Comparison of ENCODE assay signal across 1 cellular context in the genomic region with DNA sequence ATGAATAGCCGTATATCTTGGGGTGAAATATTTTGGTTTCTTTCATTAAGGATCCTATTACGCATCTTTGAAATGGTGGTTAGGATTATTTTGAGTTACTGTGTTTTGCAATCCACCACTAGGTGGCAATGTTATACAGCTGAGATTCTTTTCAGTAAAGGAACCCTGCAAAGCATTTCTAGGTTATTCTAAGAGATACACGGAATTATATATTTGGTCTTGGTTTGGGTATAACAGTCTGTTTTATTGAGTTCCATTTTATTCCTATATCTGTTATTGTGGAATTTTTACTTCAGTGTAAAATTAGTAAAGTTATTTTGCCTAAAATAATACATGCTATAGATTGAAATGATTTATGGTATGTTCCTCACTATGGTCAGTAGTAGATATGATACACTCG.
TF ChIP-seq lines count a peak whose summit lies in the region.

No MANE protein-coding gene starts in this region.

TF ChIP-seq in liver, 16 proteins besides CTCF, POLR2A, EP300 and RAD21 (continued from another document):
- TF ChIP-seq, protein P1, sequence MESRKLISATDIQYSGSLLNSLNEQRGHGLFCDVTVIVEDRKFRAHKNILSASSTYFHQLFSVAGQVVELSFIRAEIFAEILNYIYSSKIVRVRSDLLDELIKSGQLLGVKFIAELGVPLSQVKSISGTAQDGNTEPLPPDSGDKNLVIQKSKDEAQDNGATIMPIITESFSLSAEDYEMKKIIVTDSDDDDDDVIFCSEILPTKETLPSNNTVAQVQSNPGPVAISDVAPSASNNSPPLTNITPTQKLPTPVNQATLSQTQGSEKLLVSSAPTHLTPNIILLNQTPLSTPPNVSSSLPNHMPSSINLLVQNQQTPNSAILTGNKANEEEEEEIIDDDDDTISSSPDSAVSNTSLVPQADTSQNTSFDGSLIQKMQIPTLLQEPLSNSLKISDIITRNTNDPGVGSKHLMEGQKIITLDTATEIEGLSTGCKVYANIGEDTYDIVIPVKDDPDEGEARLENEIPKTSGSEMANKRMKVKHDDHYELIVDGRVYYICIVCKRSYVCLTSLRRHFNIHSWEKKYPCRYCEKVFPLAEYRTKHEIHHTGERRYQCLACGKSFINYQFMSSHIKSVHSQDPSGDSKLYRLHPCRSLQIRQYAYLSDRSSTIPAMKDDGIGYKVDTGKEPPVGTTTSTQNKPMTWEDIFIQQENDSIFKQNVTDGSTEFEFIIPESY (IDR thresholded peaks at IDR 0.05): no peak
- TF ChIP-seq EGR1 (IDR thresholded peaks at IDR 0.05; ENCODE audit: low read depth in 2 of 2): no peak
